In genomic region chr15:91237493-91237892, GRCh38 we compare ENCODE assay signal across 21 cellular contexts.
"Had no signal": no experiment of that assay in that cellular context is flagged by ENCODE, and none has a peak within 500 bp of the region (broad histone marks: within the 10 kb centered on the region; RNA-seq: fewer than 3 reads in every experiment).

No MANE protein-coding gene starts in this region.

- H3K27me3 ChIP-seq: ovary, right lobe of liver, thyroid gland, vagina had no signal

- H3K4me3 ChIP-seq: esophagus muscularis mucosa, left lung, lower lobe of right lung, ovary, psoas muscle, right lobe of liver, thyroid gland, vagina had no signal

- H3K4me1 ChIP-seq: left lung, lower lobe of right lung, psoas muscle, thyroid gland, vagina had no signal

- H3K36me3 ChIP-seq: esophagus muscularis mucosa, left lung, lower lobe of right lung, ovary, right lobe of liver, thyroid gland, vagina had no signal

- ATAC-seq: left lung; lower lobe of right lung; natural killer cell; psoas muscle; stimulated activated naive CD8-positive, alpha-beta T cell treated with anti-CD3 and anti-CD28 coated beads, Interleukin-15, amount 100 ng/mL, for 72 hours had no signal

- DNase-seq: effector CD8-positive, alpha-beta T cell; foreskin melanocyte; hypothalamus; kidney; left lung; lower lobe of right lung; natural killer cell; occipital lobe; ovary; posterior cingulate gyrus; psoas muscle; right lobe of liver; small intestine; stimulated activated CD4-positive, alpha-beta T cell treated with anti-CD3 and anti-CD28 coated beads, Interleukin-1b, Interleukin-23, amount 100 ng/mL, for 48 hours; stimulated activated CD4-positive, alpha-beta T cell treated with anti-CD3 and anti-CD28 coated beads, Interleukin-4, amount 100 ng/mL, for 1 hour; stimulated activated CD8-positive, alpha-beta memory T cell treated with anti-CD3 and anti-CD28 coated beads, Interleukin-4, amount 100 ng/mL, for 48 hours; stimulated activated naive CD4-positive, alpha-beta T cell; stimulated activated naive CD8-positive, alpha-beta T cell treated with anti-CD3 and anti-CD28 coated beads, Interleukin-15, amount 100 ng/mL, for 72 hours; thyroid gland had no signal

- H3K9me3 ChIP-seq: esophagus muscularis mucosa, left lung, lower lobe of right lung, ovary, psoas muscle, right lobe of liver, thyroid gland, vagina had no signal

- H3K27ac ChIP-seq: esophagus muscularis mucosa, left lung, lower lobe of right lung, ovary, psoas muscle, right lobe of liver, thyroid gland, vagina had no signal
